ENCODE assay signal across 1 cellular context in the genomic region with DNA sequence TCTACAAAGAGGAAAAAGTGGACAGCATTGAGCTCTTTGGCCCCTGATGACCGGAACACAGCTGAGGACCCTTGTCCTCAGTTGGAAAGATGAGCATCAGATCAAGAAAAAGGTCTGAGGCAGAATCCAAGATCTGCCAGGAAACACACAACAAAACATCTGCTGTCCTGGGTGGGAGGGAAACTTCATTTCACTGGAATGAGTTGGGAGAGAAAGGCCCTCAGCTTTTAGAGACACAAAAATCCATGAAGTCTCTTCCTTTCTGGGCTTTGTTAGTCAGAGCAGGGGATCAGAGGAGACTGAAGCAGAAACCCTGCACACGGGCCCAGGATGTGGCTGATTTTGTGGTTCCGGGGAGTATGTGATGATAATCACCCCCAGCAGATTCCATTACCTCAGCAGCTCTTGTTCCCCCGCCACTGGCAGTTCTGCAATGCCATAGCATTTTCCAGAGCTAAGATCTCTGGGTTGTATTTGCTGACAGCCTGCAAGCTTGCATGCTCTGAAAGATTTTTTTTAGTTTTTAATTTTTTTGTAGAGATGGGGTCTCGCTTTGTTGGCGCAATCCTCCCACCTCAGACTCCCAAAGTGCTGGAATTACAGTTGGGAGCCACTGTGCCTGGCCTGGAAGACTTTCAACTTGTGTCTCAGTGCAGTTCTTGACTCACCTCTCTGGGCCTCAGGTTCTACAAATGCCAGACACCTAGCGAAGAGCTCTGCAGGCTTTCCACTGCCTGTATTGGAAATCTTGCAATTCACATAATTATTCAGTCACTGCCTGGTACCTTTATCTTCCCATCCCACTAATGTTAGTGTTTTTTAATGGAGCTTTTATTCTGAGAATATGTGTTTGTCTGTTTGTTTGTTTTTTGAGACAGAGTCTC.
TF ChIP-seq lines count a peak whose summit lies in the region.

No MANE protein-coding gene starts in this region.

TF ChIP-seq in GM23338, 12 proteins besides CTCF, POLR2A, EP300 and RAD21 (continued from another document):
- TF ChIP-seq, protein P1, sequence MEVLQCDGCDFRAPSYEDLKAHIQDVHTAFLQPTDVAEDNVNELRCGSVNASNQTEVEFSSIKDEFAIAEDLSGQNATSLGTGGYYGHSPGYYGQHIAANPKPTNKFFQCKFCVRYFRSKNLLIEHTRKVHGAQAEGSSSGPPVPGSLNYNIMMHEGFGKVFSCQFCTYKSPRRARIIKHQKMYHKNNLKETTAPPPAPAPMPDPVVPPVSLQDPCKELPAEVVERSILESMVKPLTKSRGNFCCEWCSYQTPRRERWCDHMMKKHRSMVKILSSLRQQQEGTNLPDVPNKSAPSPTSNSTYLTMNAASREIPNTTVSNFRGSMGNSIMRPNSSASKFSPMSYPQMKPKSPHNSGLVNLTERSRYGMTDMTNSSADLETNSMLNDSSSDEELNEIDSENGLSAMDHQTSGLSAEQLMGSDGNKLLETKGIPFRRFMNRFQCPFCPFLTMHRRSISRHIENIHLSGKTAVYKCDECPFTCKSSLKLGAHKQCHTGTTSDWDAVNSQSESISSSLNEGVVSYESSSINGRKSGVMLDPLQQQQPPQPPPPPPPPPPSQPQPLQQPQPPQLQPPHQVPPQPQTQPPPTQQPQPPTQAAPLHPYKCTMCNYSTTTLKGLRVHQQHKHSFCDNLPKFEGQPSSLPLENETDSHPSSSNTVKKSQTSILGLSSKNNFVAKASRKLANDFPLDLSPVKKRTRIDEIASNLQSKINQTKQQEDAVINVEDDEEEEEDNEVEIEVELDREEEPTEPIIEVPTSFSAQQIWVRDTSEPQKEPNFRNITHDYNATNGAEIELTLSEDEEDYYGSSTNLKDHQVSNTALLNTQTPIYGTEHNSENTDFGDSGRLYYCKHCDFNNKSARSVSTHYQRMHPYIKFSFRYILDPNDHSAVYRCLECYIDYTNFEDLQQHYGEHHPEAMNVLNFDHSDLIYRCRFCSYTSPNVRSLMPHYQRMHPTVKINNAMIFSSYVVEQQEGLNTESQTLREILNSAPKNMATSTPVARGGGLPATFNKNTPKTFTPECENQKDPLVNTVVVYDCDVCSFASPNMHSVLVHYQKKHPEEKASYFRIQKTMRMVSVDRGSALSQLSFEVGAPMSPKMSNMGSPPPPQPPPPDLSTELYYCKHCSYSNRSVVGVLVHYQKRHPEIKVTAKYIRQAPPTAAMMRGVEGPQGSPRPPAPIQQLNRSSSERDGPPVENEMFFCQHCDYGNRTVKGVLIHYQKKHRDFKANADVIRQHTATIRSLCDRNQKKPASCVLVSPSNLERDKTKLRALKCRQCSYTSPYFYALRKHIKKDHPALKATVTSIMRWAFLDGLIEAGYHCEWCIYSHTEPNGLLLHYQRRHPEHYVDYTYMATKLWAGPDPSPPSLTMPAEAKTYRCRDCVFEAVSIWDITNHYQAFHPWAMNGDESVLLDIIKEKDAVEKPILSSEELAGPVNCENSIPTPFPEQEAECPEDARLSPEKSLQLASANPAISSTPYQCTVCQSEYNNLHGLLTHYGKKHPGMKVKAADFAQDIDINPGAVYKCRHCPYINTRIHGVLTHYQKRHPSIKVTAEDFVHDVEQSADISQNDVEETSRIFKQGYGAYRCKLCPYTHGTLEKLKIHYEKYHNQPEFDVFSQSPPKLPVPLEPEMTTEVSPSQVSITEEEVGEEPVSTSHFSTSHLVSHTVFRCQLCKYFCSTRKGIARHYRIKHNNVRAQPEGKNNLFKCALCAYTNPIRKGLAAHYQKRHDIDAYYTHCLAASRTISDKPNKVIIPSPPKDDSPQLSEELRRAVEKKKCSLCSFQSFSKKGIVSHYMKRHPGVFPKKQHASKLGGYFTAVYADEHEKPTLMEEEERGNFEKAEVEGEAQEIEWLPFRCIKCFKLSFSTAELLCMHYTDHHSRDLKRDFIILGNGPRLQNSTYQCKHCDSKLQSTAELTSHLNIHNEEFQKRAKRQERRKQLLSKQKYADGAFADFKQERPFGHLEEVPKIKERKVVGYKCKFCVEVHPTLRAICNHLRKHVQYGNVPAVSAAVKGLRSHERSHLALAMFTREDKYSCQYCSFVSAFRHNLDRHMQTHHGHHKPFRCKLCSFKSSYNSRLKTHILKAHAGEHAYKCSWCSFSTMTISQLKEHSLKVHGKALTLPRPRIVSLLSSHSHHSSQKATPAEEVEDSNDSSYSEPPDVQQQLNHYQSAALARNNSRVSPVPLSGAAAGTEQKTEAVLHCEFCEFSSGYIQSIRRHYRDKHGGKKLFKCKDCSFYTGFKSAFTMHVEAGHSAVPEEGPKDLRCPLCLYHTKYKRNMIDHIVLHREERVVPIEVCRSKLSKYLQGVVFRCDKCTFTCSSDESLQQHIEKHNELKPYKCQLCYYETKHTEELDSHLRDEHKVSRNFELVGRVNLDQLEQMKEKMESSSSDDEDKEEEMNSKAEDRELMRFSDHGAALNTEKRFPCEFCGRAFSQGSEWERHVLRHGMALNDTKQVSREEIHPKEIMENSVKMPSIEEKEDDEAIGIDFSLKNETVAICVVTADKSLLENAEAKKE (CRISPR knock-in tag; IDR thresholded peaks at IDR 0.05) = no peak
